In genomic region chr9:107546859-107547258, GRCh38 we compare ENCODE assay signal across 18 cellular contexts. TPM values are rescaled to one million over a fixed set of nuclear protein-coding genes. Genes with fewer than 3 reads are reported as not detected.
"Had no signal": no experiment of that assay in that cellular context is flagged by ENCODE, and none has a peak within 500 bp of the region (broad histone marks: within the 10 kb centered on the region; RNA-seq: fewer than 3 reads in every experiment).

No MANE protein-coding gene starts in this region.

- H3K36me3 Mint-ChIP-seq: activated naive CD4-positive, alpha-beta T cell treated with anti-CD3 and anti-CD28 coated beads, Interleukin-2, amount 50 U/mL, for 24 hours; brain; naive thymus-derived CD4-positive, alpha-beta T cell; stimulated activated effector memory CD8-positive, alpha-beta T cell treated with anti-CD3 and anti-CD28 coated beads, Interleukin-12 subunit alpha, Interleukin-12 subunit beta, amount 100 ng/mL, for 72 hours had no signal

- H3K4me3 Mint-ChIP-seq: activated naive CD4-positive, alpha-beta T cell treated with anti-CD3 and anti-CD28 coated beads, Interleukin-2, amount 50 U/mL, for 24 hours; brain; central memory CD8-positive, alpha-beta T cell; effector memory CD8-positive, alpha-beta T cell; naive thymus-derived CD4-positive, alpha-beta T cell; stimulated activated effector memory CD8-positive, alpha-beta T cell treated with anti-CD3 and anti-CD28 coated beads, Interleukin-12 subunit alpha, Interleukin-12 subunit beta, amount 100 ng/mL, for 72 hours had no signal

- H3K9me3 ChIP-seq: right atrium auricular region, transverse colon had no signal

- FAIRE-seq: TTC549 had no signal

- H3K36me3 ChIP-seq: right atrium auricular region, transverse colon had no signal

- H3K27ac Mint-ChIP-seq: activated naive CD4-positive, alpha-beta T cell treated with anti-CD3 and anti-CD28 coated beads, Interleukin-2, amount 50 U/mL, for 24 hours; effector memory CD8-positive, alpha-beta T cell; naive thymus-derived CD4-positive, alpha-beta T cell; stimulated activated effector memory CD8-positive, alpha-beta T cell treated with anti-CD3 and anti-CD28 coated beads, Interleukin-12 subunit alpha, Interleukin-12 subunit beta, amount 100 ng/mL, for 72 hours had no signal

- H3K4me2 ChIP-seq: smooth muscle cell had no signal

- ATAC-seq: effector memory CD8-positive, alpha-beta T cell; naive thymus-derived CD4-positive, alpha-beta T cell; stimulated activated effector memory CD8-positive, alpha-beta T cell treated with anti-CD3 and anti-CD28 coated beads, Interleukin-12 subunit alpha, Interleukin-12 subunit beta, amount 100 ng/mL, for 72 hours had no signal

- H3K27ac ChIP-seq: right atrium auricular region, transverse colon had no signal

- H3K4me1 Mint-ChIP-seq: activated naive CD4-positive, alpha-beta T cell treated with anti-CD3 and anti-CD28 coated beads, Interleukin-2, amount 50 U/mL, for 24 hours; central memory CD8-positive, alpha-beta T cell; stimulated activated effector memory CD8-positive, alpha-beta T cell treated with anti-CD3 and anti-CD28 coated beads, Interleukin-12 subunit alpha, Interleukin-12 subunit beta, amount 100 ng/mL, for 72 hours had no signal

- H3K27me3 ChIP-seq: right atrium auricular region, transverse colon had no signal

- DNase-seq: activated CD4-positive, alpha-beta T cell treated with anti-CD3 and anti-CD28 coated beads, Interleukin-2, amount 50 U/mL, for 1 hour; activated CD4-positive, CD25-positive, alpha-beta regulatory T cell; activated effector memory CD4-positive, alpha-beta T cell treated with Interleukin-2 at 50 U/mL for 16 hours; amniotic stem cell; effector memory CD8-positive, alpha-beta T cell; hippocampal formation; kidney glomerular epithelial cell; naive thymus-derived CD4-positive, alpha-beta T cell; T-helper 2 cell; transverse colon had no signal

- H3K4me3 ChIP-seq: lung, right atrium auricular region, smooth muscle cell, transverse colon had no signal

- H3K9me3 Mint-ChIP-seq: activated naive CD4-positive, alpha-beta T cell treated with anti-CD3 and anti-CD28 coated beads, Interleukin-2, amount 50 U/mL, for 24 hours; central memory CD8-positive, alpha-beta T cell had no signal

RNA-seq across cellular contexts. Expression of gene KLF4, which starts 57.3 kb away (rescaled TPM):
- polyA plus RNA-seq: naive thymus-derived CD4-positive, alpha-beta T cell had no signal
